Comparison of ENCODE assay signal across 8 cellular contexts in genomic region chr1:52056110-52056936, GRCh38. TPM values are rescaled to one million over a fixed set of nuclear protein-coding genes. Genes with fewer than 3 reads are reported as not detected.
DNase-seq lines count a peak whose midpoint lies in the region; ATAC-seq, FAIRE-seq and TF ChIP-seq lines count a peak whose summit lies in the region.

Gene BTF3L4, plus strand, starts transcription at chr1:52056295. Its CDS starts 3,553 bp downstream, at chr1:52059848.

- peak within 1 kb of the TSS; percentile 64 for H3K4ac ChIP-seq in trophoblast cell (ENCODE audit: low read depth, low read length)

- peak within 1 kb of the TSS; percentile 94 to 97 (median 97) for H3K4me3 Mint-ChIP-seq in T-cell

- H3K27me3 ChIP-seq in adipocyte (replicated peaks; ENCODE audit: control insufficient read depth, insufficient read depth, low read length) (no peaks in the 10 kb centered on the region), trophoblast cell (ENCODE audit: insufficient read depth, low read length) (no peaks in the 10 kb centered on the region), tibial nerve (no peaks in the 10 kb centered on the region)

- H3K14ac ChIP-seq in trophoblast cell (ENCODE audit: low read length): peak within 1 kb of the TSS; percentile 85

- peak within 1 kb of the TSS; percentile 43 for H2AK5ac ChIP-seq in trophoblast cell (ENCODE audit: low read length)

- no peaks in the 10 kb centered on the region for H3K9me3 Mint-ChIP-seq in T-cell

- H3K9me3 ChIP-seq in adipocyte (ENCODE audit: control insufficient read depth, low read length) (no peaks in the 10 kb centered on the region), trophoblast cell (ENCODE audit: insufficient read depth, low read depth, low read length) (no peaks in the 10 kb centered on the region), tibial nerve (no peaks in the 10 kb centered on the region)

- H3K36me3 Mint-ChIP-seq in T-cell: peaks cover 16% of the 10 kb centered on the region

- H2BK12ac ChIP-seq in trophoblast cell (ENCODE audit: low read length): no peak within 1 kb of the TSS

- peaks cover 25% of the 10 kb centered on the region for H3K36me3 ChIP-seq in adipocyte (ENCODE audit: control insufficient read depth, insufficient read depth, low read length, severe bottlenecking)
- peaks cover 3 to 12% of the 10 kb centered on the region in 2 experiments for H3K36me3 ChIP-seq in trophoblast cell (ENCODE audit: control insufficient read depth in 1 of 2, insufficient read depth in 2 of 2, low read length in 2 of 2)
- H3K36me3 ChIP-seq in tibial nerve: peaks cover 0 to 28% (median 12%) of the 10 kb centered on the region in 3 donors

- H4K8ac ChIP-seq in trophoblast cell (ENCODE audit: low read depth, low read length): peak within 1 kb of the TSS; percentile 77

- H3K4me2 ChIP-seq in trophoblast cell (ENCODE audit: low read length): peak within 1 kb of the TSS; percentile 95

- H3K18ac ChIP-seq in trophoblast cell (ENCODE audit: low read length): peak within 1 kb of the TSS; percentile 91

- FAIRE-seq in GM12892 (lab: Jason Lieb, UNC): peak; percentile 97

- peak within 1 kb of the TSS; percentile 94 for H4K12ac ChIP-seq in trophoblast cell (ENCODE audit: low read depth, low read length)

- ATAC-seq in HG02840 (IDR thresholded peaks at IDR 0.05; ENCODE audit: low FRiP score, unreplicated experiment): peak; percentile 73
- ATAC-seq in T-cell (replicated peaks in 1 of 4): peak; percentile 95 to 97 (median 96)
- ATAC-seq in Right ventricle myocardium superior (ENCODE audit: poor library complexity): peak; percentile 98

- intact Hi-C loops in Right ventricle myocardium superior (cut with DNase I): no loop called here

- peak within 1 kb of the TSS; percentile 48 for H2BK120ac ChIP-seq in trophoblast cell (ENCODE audit: insufficient read depth, low read length, poor library complexity)

- H3K27ac ChIP-seq in trophoblast cell (ENCODE audit: low read depth, low read length) (peak within 1 kb of the TSS; percentile 88), tibial nerve (peak within 1 kb of the TSS; percentile 88 to 98 (median 92))

- TF ChIP-seq POLR2A in GM12892 (IDR thresholded peaks at IDR 0.05; ENCODE audit: low read depth, low read length) (peak; percentile 67; the same call in 1 of the 2 replicates), tibial nerve (IDR thresholded peaks at IDR 0.05) (peak; percentile 59 to 86)

- peak within 1 kb of the TSS; percentile 77 for H2BK5ac ChIP-seq in trophoblast cell (ENCODE audit: low read depth, low read length, poor library complexity)

- peak; percentile 52 to 90 for TF ChIP-seq EP300 in tibial nerve (IDR thresholded peaks at IDR 0.05)

- peak within 1 kb of the TSS; percentile 94 for H3K9ac ChIP-seq in adipocyte (ENCODE audit: low read length)
- H3K9ac ChIP-seq in trophoblast cell (ENCODE audit: low read length): peak within 1 kb of the TSS; percentile 57

- TF ChIP-seq CTCF in tibial nerve (IDR thresholded peaks at IDR 0.05): peak in 1 of 5 experiments; percentile 20

- no CpG with 5 or more reads among the region's 59 CpGs for WGBS in trophoblast cell (ENCODE audit: extremely low coverage, insufficient coverage, insufficient read length)
- 0% methylated on average over 21 to 49 of the region's 59 CpGs for WGBS in tibial nerve, 2 donors

- no peaks in the 10 kb centered on the region for H3K27me3 Mint-ChIP-seq in T-cell

- no peak within 1 kb of the TSS for H3K23ac ChIP-seq in trophoblast cell (ENCODE audit: low read length)

- DNase-seq in GM12892 (ENCODE audit: insufficient read length) (peak; percentile 78), NCI-H146 (lab: John Stamatoyannopoulos, UW) (peak; percentile 96), T-cell (peak; percentile 76 to 96 (median 92)), adipocyte (ENCODE audit: low read depth) (peak; percentile 97), Right ventricle myocardium superior (peak; percentile 98), trophoblast cell (peak; percentile 93 to 94), tibial nerve (ENCODE audit: low spot score in 2 of 2) (peak; percentile 92 to 93)

- H3K4me1 Mint-ChIP-seq in T-cell: peaks cover 64 to 70% (median 66%) of the 10 kb centered on the region in 3 donors

- POLR2A ChIA-PET in T-cell (lab: Charles Lee): interaction anchor here in 1 of 2 donors (0.7 kb wide), 1 partner anchor 8 kb away, joined by 4 read pairs; no protein-coding TSS in a partner anchor

- peaks cover 12% of the 10 kb centered on the region for H3K79me1 ChIP-seq in trophoblast cell (ENCODE audit: low read length)

- H3K27ac Mint-ChIP-seq in T-cell: peak within 1 kb of the TSS; percentile 96

- H3K4me1 ChIP-seq in adipocyte (ENCODE audit: control insufficient read depth, insufficient read depth, low read length) (peaks cover 43% of the 10 kb centered on the region), trophoblast cell (ENCODE audit: control insufficient read depth in 1 of 2, insufficient read depth in 2 of 2, low read length in 2 of 2) (no peaks in the 10 kb centered on the region), tibial nerve (peaks cover 0 to 57% (median 32%) of the 10 kb centered on the region in 4 donors)

- H3K4me3 ChIP-seq in adipocyte (ENCODE audit: low read length) (peak within 1 kb of the TSS; percentile 97), trophoblast cell (ENCODE audit: low read depth, low read length) (peak within 1 kb of the TSS; percentile 96), tibial nerve (peak within 1 kb of the TSS; percentile 70 to 93 (median 82))

- H3K79me2 ChIP-seq in trophoblast cell (ENCODE audit: control insufficient read depth, insufficient read depth, low read length, poor library complexity): peaks cover 10% of the 10 kb centered on the region

- H2AFZ ChIP-seq in trophoblast cell (ENCODE audit: insufficient read depth, low read length, poor library complexity): peak within 1 kb of the TSS; percentile 87

- CTCF ChIA-PET in T-cell (lab: Charles Lee): interaction anchor here in 1 of 2 donors (0.5 kb wide), 1 partner anchor 613 kb away, joined by 6 read pairs; no protein-coding TSS in a partner anchor

- H4K91ac ChIP-seq in trophoblast cell (ENCODE audit: low read depth, low read length): peak within 1 kb of the TSS; percentile 74

RNA-seq across cellular contexts. Expression of gene BTF3L4, which starts in this region (rescaled TPM):
- 59.4 TPM for polyA plus RNA-seq in GM12892 (2012; ENCODE audit: missing spikeins)
- total RNA-seq in T-cell: 10 to 100 TPM; 30.1 to 33.6 (median 32.0) TPM
- total RNA-seq in Right ventricle myocardium superior: 24.5 TPM
- polyA plus RNA-seq in trophoblast cell (2013): 58.8 and 59.6 TPM in 2 replicates
- total RNA-seq in tibial nerve: 10 to 100 TPM; 30.6 to 46.5 (median 37.5) TPM

Comparison
In these comparisons a context has a peak if more than half of its experiments do, and no peak if none do; other contexts are left out.
1. Peak in every context shown above with its lines: DNase-seq, ATAC-seq, H3K4me3 ChIP-seq and H3K27ac ChIP-seq.